20 cellular contexts compared by ENCODE assay signal in the genomic region with DNA sequence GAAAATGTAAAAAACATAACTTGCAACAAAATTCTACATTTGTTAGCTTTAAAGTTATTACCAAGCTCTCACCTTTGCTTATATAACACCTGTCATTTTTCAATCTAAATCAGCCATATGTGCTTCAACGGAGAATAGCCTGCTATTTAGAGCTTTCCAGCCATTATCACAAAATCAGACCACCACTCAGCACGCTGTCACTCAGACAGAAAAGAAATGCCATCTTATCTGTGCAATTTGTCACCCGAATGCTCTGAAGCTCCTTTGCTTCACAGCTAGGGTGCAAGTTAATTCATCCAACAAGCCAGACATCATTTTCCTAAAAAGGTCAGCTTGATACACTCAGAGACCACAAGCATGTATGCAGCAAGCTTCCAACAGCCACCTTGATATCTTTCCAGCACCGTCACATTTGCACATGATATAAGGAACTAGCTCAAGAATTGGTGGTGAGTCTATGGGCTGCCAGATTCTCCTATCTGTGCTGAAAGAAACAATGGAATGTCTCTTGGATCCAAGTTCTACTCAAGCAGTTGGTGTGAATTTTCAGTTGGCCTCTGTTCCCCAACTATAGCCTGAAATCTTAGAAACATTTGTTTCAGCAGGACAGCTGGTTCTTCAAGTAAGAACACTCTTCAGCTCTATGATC. TPM values are rescaled to one million over a fixed set of nuclear protein-coding genes. Genes with fewer than 3 reads are reported as not detected.
"Had no signal": no experiment of that assay in that cellular context is flagged by ENCODE, and none has a peak within 500 bp of the region (broad histone marks: within the 10 kb centered on the region; RNA-seq: fewer than 3 reads in every experiment).

No MANE protein-coding gene starts in this region.

- H3K4me3 ChIP-seq: esophagus muscularis mucosa, skin epidermis, tibial nerve had no signal

- ATAC-seq: activated naive CD8-positive, alpha-beta T cell treated with anti-CD3 and anti-CD28 coated beads, Interleukin-2, amount 50 U/mL, for 24 hours; foreskin keratinocyte had no signal

- DNase-seq: activated CD4-positive, alpha-beta T cell treated with anti-CD3 and anti-CD28 coated beads, Interleukin-2, amount 10 ng/mL, durations not matched to agents 7 days and 5 days; activated CD8-positive, alpha-beta memory T cell treated with anti-CD3 and anti-CD28 coated beads, Interleukin-2, amount 50 U/mL, for 4 hours; activated effector memory CD4-positive, alpha-beta T cell treated with Interleukin-2 at 50 U/mL for 16 hours; activated naive CD4-positive, alpha-beta T cell treated with anti-CD3 and anti-CD28 coated beads, Interleukin-2, amount 10 ng/mL, durations not matched to agents 7 days and 5 days; activated naive CD8-positive, alpha-beta T cell treated with anti-CD3 and anti-CD28 coated beads, Interleukin-2, amount 50 U/mL, for 24 hours; activated T-cell treated with anti-CD3 and anti-CD28 coated beads, Interleukin-2, amount 50 U/mL, for 48 hours; anterior cingulate cortex; cerebellar nuclear complex; effector memory CD4-positive, alpha-beta T cell; foreskin keratinocyte; hippocampal formation; midbrain; stimulated activated CD4-positive, alpha-beta T cell treated with anti-CD3 and anti-CD28 coated beads, Interleukin-2, amount 100 ng/mL, for 48 hours; T-helper 1 cell had no signal

RNA-seq across cellular contexts. Expression of a gene that starts 20.0 kb away (rescaled TPM):
- total RNA-seq: activated CD4-positive, alpha-beta T cell treated with anti-CD3 and anti-CD28 coated beads, Interleukin-2, amount 10 ng/mL, durations not matched to agents 7 days and 5 days; endothelial cell of umbilical vein; esophagus muscularis mucosa; foreskin keratinocyte; lung microvascular endothelial cell; neural crest cell; tibial nerve had no signal
- polyA plus RNA-seq: endothelial cell of umbilical vein, foreskin keratinocyte had no signal
